Comparison of ENCODE assay signal across 20 cellular contexts in genomic region chr6:5206920-5207561, GRCh38. TPM values are rescaled to one million over a fixed set of nuclear protein-coding genes. Genes with fewer than 3 reads are reported as not detected.
A peak's percentile ranks its signal among the peaks of the same experiment; 100 is the strongest.
DNase-seq lines count a peak whose midpoint lies in the region; TF ChIP-seq lines count a peak whose summit lies in the region.
"Had no signal": no experiment of that assay in that cellular context is flagged by ENCODE, and none has a peak within 500 bp of the region (broad histone marks: within the 10 kb centered on the region; RNA-seq: fewer than 3 reads in every experiment).

No MANE protein-coding gene starts in this region.

- DNase-seq in Caco-2: no peak
- DNase-seq in ascending aorta (ENCODE audit: low spot score in 2 of 2): no peak
- no peak for DNase-seq in activated effector memory CD4-positive, alpha-beta T cell treated with Interleukin-2 at 50 U/mL for 16 hours
- DNase-seq in CD14-positive monocyte (ENCODE audit: low spot score): no peak
- DNase-seq in DMS153 treated with DMSO at 0.1 percent for 48 hours (lab: John Stamatoyannopoulos, UW; ENCODE audit: unreplicated experiment): no peak
- DNase-seq in activated gamma-delta T cell treated with Interleukin-2 at 50 U/mL for 16 hours: no peak
- DNase-seq: activated CD4-positive, alpha-beta T cell treated with anti-CD3 and anti-CD28 coated beads for 1 hour; activated T-cell treated with anti-CD3 and anti-CD28 coated beads, Interleukin-2, amount 50 U/mL, for 48 hours; GOT3; NCI-H1048; NCI-H187 treated with DMSO at 0.1 percent for 48 hours; NCI-H345; PC-3; SIG-M5; stimulated activated naive CD8-positive, alpha-beta T cell treated with anti-CD3 and anti-CD28 coated beads, Interleukin-15, amount 100 ng/mL, for 72 hours; T-helper 1 cell had no signal

- CTCF ChIA-PET in Caco-2 (lab: Charles Lee): interaction anchor here (1.3 kb wide), 1 partner anchor 63 kb away, joined by 4 read pairs; no protein-coding TSS in a partner anchor

- H3K36me3 Mint-ChIP-seq in Caco-2 (ENCODE audit: insufficient read depth, unreplicated experiment): peaks cover 3% of the 10 kb centered on the region
- peaks cover 4 to 12% of the 10 kb centered on the region in 2 donors for H3K36me3 Mint-ChIP-seq in CD14-positive monocyte

- H3K9me3 Mint-ChIP-seq in Caco-2 (ENCODE audit: unreplicated experiment) (no peaks in the 10 kb centered on the region), CD14-positive monocyte (no peaks in the 10 kb centered on the region)
- H3K9me3 Mint-ChIP-seq: activated naive CD4-positive, alpha-beta T cell treated with anti-CD3 and anti-CD28 coated beads, Interleukin-2, amount 50 U/mL, for 72 hours; neural crest cell; stimulated activated naive CD8-positive, alpha-beta T cell treated with anti-CD3 and anti-CD28 coated beads, Interleukin-15, amount 100 ng/mL, for 72 hours had no signal

- H3K9ac ChIP-seq in liver (ENCODE audit: low read depth in 1 of 2, low read length in 2 of 2): no peak overlapping the region
- H3K9ac ChIP-seq in skeletal muscle tissue (ENCODE audit: low read depth in 1 of 3, low read length in 3 of 3): no peak overlapping the region

- no peak for TF ChIP-seq CTCF in Caco-2 (IDR thresholded peaks at IDR 0.05; ENCODE audit: insufficient read depth in 1 of 2, low read depth in 1 of 2, low read length in 1 of 2, severe bottlenecking in 1 of 2, unreplicated experiment in 1 of 2)
- TF ChIP-seq CTCF in ascending aorta (IDR thresholded peaks at IDR 0.05): no peak
- no peak for TF ChIP-seq CTCF in liver (IDR thresholded peaks at IDR 0.05; ENCODE audit: low read depth, low read length, missing input control)
- TF ChIP-seq CTCF in CD14-positive monocyte (IDR thresholded peaks at IDR 0.05): no peak

- H3K36me3 ChIP-seq in Caco-2 (ENCODE audit: control insufficient read depth, insufficient read depth, low read length) (no peaks in the 10 kb centered on the region; the same call in 1 of the 2 replicates), ascending aorta (no peaks in the 10 kb centered on the region), liver (ENCODE audit: control insufficient read depth in 4 of 4, insufficient read depth in 3 of 4, low read depth in 1 of 4, low read length in 3 of 4) (no peaks in the 10 kb centered on the region), skeletal muscle tissue (ENCODE audit: control insufficient read depth in 3 of 3, insufficient read depth in 3 of 3, low read length in 3 of 3) (no peaks in the 10 kb centered on the region)

- H3K4me3 Mint-ChIP-seq in Caco-2 (ENCODE audit: unreplicated experiment) (no peak overlapping the region), CD14-positive monocyte (no peak overlapping the region)
- H3K4me3 Mint-ChIP-seq: stimulated activated naive CD8-positive, alpha-beta T cell treated with anti-CD3 and anti-CD28 coated beads, Interleukin-15, amount 100 ng/mL, for 72 hours had no signal

- TF ChIP-seq RAD21 in liver (IDR thresholded peaks at IDR 0.05): no peak

- H3K27ac Mint-ChIP-seq in Caco-2 (ENCODE audit: unreplicated experiment) (peak overlapping the region; percentile 76), CD14-positive monocyte (no peak overlapping the region)
- H3K27ac Mint-ChIP-seq: activated naive CD4-positive, alpha-beta T cell treated with anti-CD3 and anti-CD28 coated beads, Interleukin-2, amount 50 U/mL, for 72 hours; stimulated activated naive CD8-positive, alpha-beta T cell treated with anti-CD3 and anti-CD28 coated beads, Interleukin-15, amount 100 ng/mL, for 72 hours had no signal

- H3K27ac ChIP-seq in ascending aorta: peak overlapping the region; percentile 66 to 87
- peak overlapping the region; percentile 13 to 23 for H3K27ac ChIP-seq in liver (ENCODE audit: low read depth in 1 of 2, low read length in 2 of 2)
- peak overlapping the region; percentile 80 for H3K27ac ChIP-seq in skeletal muscle tissue (ENCODE audit: low read depth, low read length)

- POLR2A ChIA-PET in Caco-2 (lab: Charles Lee): no interaction called here

- H3K9me3 ChIP-seq in Caco-2 (no peaks in the 10 kb centered on the region), ascending aorta (no peaks in the 10 kb centered on the region), liver (ENCODE audit: control insufficient read depth in 4 of 4, low read length in 3 of 4) (no peaks in the 10 kb centered on the region), skeletal muscle tissue (ENCODE audit: control insufficient read depth in 3 of 3, low read length in 3 of 3) (no peaks in the 10 kb centered on the region)

- WGBS in liver: 92% methylated on average over 6 of the region's 6 CpGs

- no peaks in the 10 kb centered on the region for H3K27me3 ChIP-seq in Caco-2 (replicated peaks; ENCODE audit: control insufficient read depth, insufficient read depth, low read length)
- no peaks in the 10 kb centered on the region for H3K27me3 ChIP-seq in ascending aorta
- no peaks in the 10 kb centered on the region for H3K27me3 ChIP-seq in liver (ENCODE audit: control insufficient read depth in 4 of 4, insufficient read depth in 4 of 4, low read length in 3 of 4)
- H3K27me3 ChIP-seq in skeletal muscle tissue (ENCODE audit: control insufficient read depth in 3 of 3, insufficient read depth in 3 of 3, low read length in 3 of 3): no peaks in the 10 kb centered on the region

- H3K4me1 Mint-ChIP-seq in Caco-2 (ENCODE audit: low read depth, unreplicated experiment) (peaks cover 6% of the 10 kb centered on the region), CD14-positive monocyte (peaks cover 29% of the 10 kb centered on the region)
- H3K4me1 Mint-ChIP-seq: stimulated activated naive CD8-positive, alpha-beta T cell treated with anti-CD3 and anti-CD28 coated beads, Interleukin-15, amount 100 ng/mL, for 72 hours had no signal

- H3K4me1 ChIP-seq in Caco-2 (peaks cover 16% of the 10 kb centered on the region), ascending aorta (peaks cover 26 to 27% of the 10 kb centered on the region in 2 donors), liver (ENCODE audit: control insufficient read depth in 4 of 4, insufficient read depth in 4 of 4, low read length in 3 of 4) (peaks cover 6 to 20% (median 14%) of the 10 kb centered on the region in 4 donors), skeletal muscle tissue (ENCODE audit: control insufficient read depth in 3 of 3, insufficient read depth in 3 of 3, low read length in 3 of 3) (peaks cover 19 to 30% (median 27%) of the 10 kb centered on the region in 3 donors)

- H3K4me3 ChIP-seq in Caco-2 (ENCODE audit: low read depth, low read length) (no peak overlapping the region), ascending aorta (no peak overlapping the region), liver (ENCODE audit: low read depth in 1 of 3, low read length in 3 of 3) (no peak overlapping the region), skeletal muscle tissue (ENCODE audit: low read length in 3 of 3) (no peak overlapping the region)

- H3K27me3 Mint-ChIP-seq in Caco-2 (ENCODE audit: insufficient read depth, unreplicated experiment): no peaks in the 10 kb centered on the region
- H3K27me3 Mint-ChIP-seq in CD14-positive monocyte (ENCODE audit: low read depth in 3 of 3): no peaks in the 10 kb centered on the region
- H3K27me3 Mint-ChIP-seq: stimulated activated naive CD8-positive, alpha-beta T cell treated with anti-CD3 and anti-CD28 coated beads, Interleukin-15, amount 100 ng/mL, for 72 hours had no signal

- no TSS peak for BruUV-seq in Caco-2 (replicated peaks; lab: Mats Ljungman, UMichigan)

- intact Hi-C loops in Caco-2 (cut with micrococcal nuclease; ENCODE audit: unreplicated experiment) (loop anchor here (1.0 to 5.0 kb wide), 2 partner anchors 17 to 55 kb away; partner anchors contain the start of genes FARS2 and LYRM4), ascending aorta (cut with DNase I) (loop anchor here (5.0 kb wide), 1 partner anchor 55 kb away; the partner anchor contains the start of genes FARS2 and LYRM4), CD14-positive monocyte (cut with micrococcal nuclease) (no loop called here)

TF ChIP-seq in liver, 16 proteins besides CTCF, POLR2A, EP300 and RAD21:
- no peak for TF ChIP-seq SP1 (IDR thresholded peaks at IDR 0.05)
- TF ChIP-seq ZBTB33 (IDR thresholded peaks at IDR 0.05): no peak
- no peak for TF ChIP-seq TAF1 (conservative IDR thresholded peaks at IDR 0.05)
- TF ChIP-seq GABPA (IDR thresholded peaks at IDR 0.05 in 1 of 2, conservative IDR thresholded peaks at IDR 0.05 in 1 of 2): no peak
- TF ChIP-seq FOXA2 (IDR thresholded peaks at IDR 0.05): no peak
- TF ChIP-seq ATF3 (IDR thresholded peaks at IDR 0.05): no peak
TF ChIP-seq in liver: peak in this region for 0.

RNA-seq across cellular contexts. Expression of gene LYRM4, which starts 53.7 kb away (rescaled TPM):
- 52.8 and 56.3 TPM in 2 replicates for total RNA-seq in Caco-2 (2022)
- total RNA-seq in ascending aorta: 10.5 TPM
- total RNA-seq in liver: 1 to 10 TPM; 4.4 to 4.8 TPM
- 10 to 100 TPM in 1 of 2 donors, 1 to 10 TPM in 1; 8.2 to 13.1 TPM for polyA plus RNA-seq in liver
- 10.4 TPM for total RNA-seq in skeletal muscle tissue
- 10 to 100 TPM; 18.1 to 19.6 TPM for polyA plus RNA-seq in CD14-positive monocyte

RNA-seq across cellular contexts. Expression of gene FARS2, which starts 54.3 kb away (rescaled TPM):
- 14.0 and 15.4 TPM in 2 replicates for total RNA-seq in Caco-2 (2022)
- total RNA-seq in ascending aorta: 17.6 TPM
- total RNA-seq in liver: 10 to 100 TPM; 11.2 to 25.9 TPM
- polyA plus RNA-seq in liver: 10 to 100 TPM in 1 of 2 donors, 1 to 10 TPM in 1; 7.8 to 11.2 TPM
- total RNA-seq in skeletal muscle tissue: 27.7 TPM
- polyA plus RNA-seq in CD14-positive monocyte: 10 to 100 TPM; 17.7 to 21.6 TPM

Comparison
In these comparisons a context has a peak if more than half of its experiments do, and no peak if none do; other contexts are left out.
1. H3K27ac ChIP-seq: peak in every context shown above with its lines; median percentile 80 in skeletal muscle tissue; 76 in ascending aorta; 18 in liver.
2. intact Hi-C loops: an anchor here in Caco-2 (1.0 to 5.0 kb wide) and ascending aorta (5.0 kb wide); none called in CD14-positive monocyte.